In genomic region chr11:120212926-120213325, GRCh38 we compare ENCODE assay signal across 14 cellular contexts. TPM values are rescaled to one million over a fixed set of nuclear protein-coding genes. Genes with fewer than 3 reads are reported as not detected.
DNase-seq lines count a peak whose midpoint lies in the region; ATAC-seq and TF ChIP-seq lines count a peak whose summit lies in the region.
"Had no signal": no experiment of that assay in that cellular context is flagged by ENCODE, and none has a peak within 500 bp of the region (broad histone marks: within the 10 kb centered on the region; RNA-seq: fewer than 3 reads in every experiment).

No MANE protein-coding gene starts in this region.

- peaks cover 9% of the 10 kb centered on the region for H3K36me3 Mint-ChIP-seq in CD4-positive, alpha-beta T cell (ENCODE audit: low read depth)

- H3K27ac Mint-ChIP-seq in CD4-positive, alpha-beta T cell, result no peak overlapping the region

- H3K9me3 ChIP-seq in CD4-positive, alpha-beta T cell (ENCODE audit: control insufficient read depth, low read length), result no peaks in the 10 kb centered on the region
- H3K9me3 ChIP-seq in SK-N-MC (ENCODE audit: low read depth, low read length) (no peaks in the 10 kb centered on the region), sigmoid colon (no peaks in the 10 kb centered on the region)

- no peak for TF ChIP-seq EP300 in sigmoid colon (IDR thresholded peaks at IDR 0.05)

- peaks cover 0 to 48% (median 36%) of the 10 kb centered on the region in 4 donors for H3K4me1 ChIP-seq in sigmoid colon

- no peak for TF ChIP-seq CTCF in CD4-positive, alpha-beta T cell (IDR thresholded peaks at IDR 0.05)
- no peak for TF ChIP-seq CTCF in sigmoid colon (IDR thresholded peaks at IDR 0.05)

- ATAC-seq in CD4-positive, alpha-beta T cell (ENCODE audit: poor library complexity), result no peak
- no peak for ATAC-seq in left ventricle myocardium superior
- ATAC-seq in GM18858 (IDR thresholded peaks at IDR 0.05; ENCODE audit: unreplicated experiment), result no peak
- no peak for ATAC-seq in HG02885 (IDR thresholded peaks at IDR 0.05; ENCODE audit: poor library complexity, unreplicated experiment)

- intact Hi-C loops in CD4-positive, alpha-beta T cell (cut with DNase I, micrococcal nuclease), result no loop called here
- intact Hi-C loops in left ventricle myocardium superior (cut with micrococcal nuclease), result no loop called here
- intact Hi-C loops in sigmoid colon (cut with DNase I), result loop anchor here (5.0 kb wide), 1 partner anchor 36 kb away; no protein-coding TSS in a partner anchor

- peaks cover 7% of the 10 kb centered on the region; the same call in 1 of the 2 replicates for H3K36me3 ChIP-seq in SK-N-MC (ENCODE audit: insufficient read depth, low read length)
- no peaks in the 10 kb centered on the region for H3K36me3 ChIP-seq in sigmoid colon

- H3K9ac ChIP-seq in SK-N-MC (ENCODE audit: insufficient read length), result no peak overlapping the region

- CTCF ChIA-PET in CD4-positive, alpha-beta T cell (lab: Charles Lee), result no interaction called here

- no peaks in the 10 kb centered on the region for H3K9me3 Mint-ChIP-seq in CD4-positive, alpha-beta T cell

- H3K27ac ChIP-seq in CD4-positive, alpha-beta T cell (ENCODE audit: low read depth, low read length), result no peak overlapping the region
- no peak overlapping the region for H3K27ac ChIP-seq in SK-N-MC
- peak overlapping the region; percentile 74 to 82 (median 78) for H3K27ac ChIP-seq in sigmoid colon

- H3K27me3 ChIP-seq in CD4-positive, alpha-beta T cell (ENCODE audit: control insufficient read depth, insufficient read depth, low read length), result peaks cover 7% of the 10 kb centered on the region
- H3K27me3 ChIP-seq in sigmoid colon, result peaks cover 0 to 14% (median 0%) of the 10 kb centered on the region in 3 donors

- peak overlapping the region; percentile 81 for H3K4me3 Mint-ChIP-seq in CD4-positive, alpha-beta T cell

- WGBS in sigmoid colon, 2 donors, result 9 to 57% methylated on average over 2 of the region's 2 CpGs

- H3K4me3 ChIP-seq in SK-N-MC (peak overlapping the region; percentile 77), sigmoid colon (peak overlapping the region; percentile 49 to 70 (median 68))

- H3K27me3 Mint-ChIP-seq in CD4-positive, alpha-beta T cell, result peaks cover 12% of the 10 kb centered on the region

- peak in 1 of 2 donors; percentile 85 for TF ChIP-seq POLR2A in sigmoid colon (IDR thresholded peaks at IDR 0.05)

- no peak for DNase-seq in CD4-positive, alpha-beta T cell
- DNase-seq in SK-N-MC (ENCODE audit: low read depth, low spot score) (no peak), left ventricle myocardium superior (peak; percentile 13), sigmoid colon (no peak), T1000 (lab: John Stamatoyannopoulos, UW) (no peak), NK-92 (lab: John Stamatoyannopoulos, UW; ENCODE audit: unreplicated experiment) (no peak)
- DNase-seq: activated CD4-positive, alpha-beta T cell treated with anti-CD3 and anti-CD28 coated beads for 48 hours; anterior cingulate cortex; COR-L47; glutamatergic neuron; NCI-H1436 treated with DMSO at 0.1 percent for 48 hours; occipital lobe had no signal

- POLR2A ChIA-PET in CD4-positive, alpha-beta T cell (lab: Charles Lee), result no interaction called here

- H3K4me1 Mint-ChIP-seq in CD4-positive, alpha-beta T cell (ENCODE audit: low read depth), result peaks cover 25% of the 10 kb centered on the region

RNA-seq across cellular contexts. Expression of gene OAF, which starts 2.1 kb away (rescaled TPM):
- 1 to 10 TPM; 3.1 to 3.2 TPM for total RNA-seq in CD4-positive, alpha-beta T cell
- total RNA-seq in left ventricle myocardium superior (27.9 TPM), sigmoid colon (10 to 100 TPM; 23.5 to 44.3 (median 41.2) TPM)
- polyA plus RNA-seq in sigmoid colon, result 10 to 100 TPM; 51.2 to 94.3 (median 74.7) TPM

RNA-seq across cellular contexts. Expression of gene POU2F3, which starts 27.0 kb away (rescaled TPM):
- total RNA-seq in CD4-positive, alpha-beta T cell, result not detected
- total RNA-seq in left ventricle myocardium superior (not detected), sigmoid colon (not detected)
- 1 to 10 TPM in 2 of 3 donors, under 1 TPM in 1; 0.92 to 1.8 (median 1.3) TPM for polyA plus RNA-seq in sigmoid colon
- total RNA-seq: occipital lobe had no signal

Comparison
In these comparisons a context has a peak if more than half of its experiments do, and no peak if none do; other contexts are left out.
1. H3K27ac ChIP-seq: peak in sigmoid colon (4 of 4); none in CD4-positive, alpha-beta T cell (single experiment) and SK-N-MC (single experiment).